In the genomic region with DNA sequence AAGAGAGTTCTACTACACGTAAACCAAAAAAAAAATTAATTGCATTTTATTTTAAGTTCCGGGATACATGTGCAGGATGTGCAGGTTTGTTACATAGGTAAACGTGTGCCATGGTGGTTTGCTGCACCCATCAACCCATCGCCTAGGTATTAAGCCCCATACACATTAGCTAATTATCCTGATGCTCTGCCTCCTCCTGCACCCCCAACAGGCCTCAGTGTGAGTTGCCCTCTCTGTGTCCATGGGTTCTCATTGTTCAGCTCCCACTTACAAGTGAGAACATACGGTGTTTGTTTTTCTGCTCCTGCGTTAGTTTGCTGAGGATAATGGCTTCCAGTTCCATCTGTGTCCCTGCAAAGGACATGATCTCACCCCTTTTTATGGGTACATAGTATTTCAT, we compare ENCODE assay signal across 3 cellular contexts. TPM values are rescaled to one million over a fixed set of nuclear protein-coding genes. Genes with fewer than 3 reads are reported as not detected.
"Had no signal": no experiment of that assay in that cellular context is flagged by ENCODE, and none has a peak within 500 bp of the region (broad histone marks: within the 10 kb centered on the region; RNA-seq: fewer than 3 reads in every experiment).

No MANE protein-coding gene starts in this region.

RNA-seq across cellular contexts. Expression of gene THY1, which starts 32.7 kb away (rescaled TPM):
- total RNA-seq: natural killer cell had no signal
- polyA plus RNA-seq: immature natural killer cell; naive thymus-derived CD4-positive, alpha-beta T cell had no signal
